Comparison of ENCODE assay signal across 31 cellular contexts in genomic region chr1:230074762-230075161, GRCh38.
"Had no signal": no experiment of that assay in that cellular context is flagged by ENCODE, and none has a peak within 500 bp of the region (broad histone marks: within the 10 kb centered on the region; RNA-seq: fewer than 3 reads in every experiment).

No MANE protein-coding gene starts in this region.

- H3K27me3 Mint-ChIP-seq: activated CD4-positive, alpha-beta T cell treated with anti-CD3 and anti-CD28 coated beads, Interleukin-2, amount 10 ng/mL, durations not matched to agents 7 days and 5 days; activated CD8-positive, alpha-beta memory T cell treated with anti-CD3 and anti-CD28 coated beads, Interleukin-2, amount 10 ng/mL, durations not matched to agents 7 days and 5 days; activated CD8-positive, alpha-beta T cell treated with anti-CD3 and anti-CD28 coated beads for 36 hours; activated naive CD4-positive, alpha-beta T cell treated with anti-CD3 and anti-CD28 coated beads, Interleukin-2, amount 10 ng/mL, durations not matched to agents 7 days and 5 days; activated naive CD8-positive, alpha-beta T cell treated with anti-CD3 and anti-CD28 coated beads, Interleukin-2, amount 10 ng/mL, durations not matched to agents 7 days and 5 days; effector memory CD8-positive, alpha-beta T cell; progenitor cell of endocrine pancreas; T-helper 17 cell had no signal

- ATAC-seq: activated CD8-positive, alpha-beta memory T cell treated with anti-CD3 and anti-CD28 coated beads, Interleukin-2, amount 10 ng/mL, durations not matched to agents 7 days and 5 days; activated CD8-positive, alpha-beta T cell treated with anti-CD3 and anti-CD28 coated beads for 36 hours; effector memory CD8-positive, alpha-beta T cell; gastroesophageal sphincter; left cardiac atrium; left ventricle myocardium superior; T-helper 17 cell; WTC11 had no signal

- H3K27me3 ChIP-seq: ascending aorta, cardiac muscle cell, gastroesophageal sphincter, ovary, spleen, suprapubic skin, tibial nerve had no signal

- H3K4me3 ChIP-seq: ascending aorta, cardiac muscle cell, gastroesophageal sphincter, ovary, spleen, suprapubic skin, tibial nerve had no signal

- H3K4me3 Mint-ChIP-seq: activated CD4-positive, alpha-beta T cell treated with anti-CD3 and anti-CD28 coated beads, Interleukin-2, amount 10 ng/mL, durations not matched to agents 7 days and 5 days; activated CD8-positive, alpha-beta memory T cell treated with anti-CD3 and anti-CD28 coated beads, Interleukin-2, amount 10 ng/mL, durations not matched to agents 7 days and 5 days; activated CD8-positive, alpha-beta T cell treated with anti-CD3 and anti-CD28 coated beads for 36 hours; activated naive CD4-positive, alpha-beta T cell treated with anti-CD3 and anti-CD28 coated beads, Interleukin-2, amount 10 ng/mL, durations not matched to agents 7 days and 5 days; activated naive CD8-positive, alpha-beta T cell treated with anti-CD3 and anti-CD28 coated beads, Interleukin-2, amount 10 ng/mL, durations not matched to agents 7 days and 5 days; activated T-helper 1 cell treated with anti-CD3 and anti-CD28 coated beads, Interleukin-12 subunit alpha, Interleukin-12 subunit beta, Interleukin-2, Interleukin-4 antibody, amounts not matched to agents 30 ng/mL and 10 ng/mL and 1 ng/mL, durations not matched to agents 14 hours and 24 hours and 36 hours; brain; effector memory CD8-positive, alpha-beta T cell; nephron; T-helper 17 cell; WTC11 had no signal

- H3K36me3 ChIP-seq: ascending aorta, cardiac muscle cell, ovary, suprapubic skin, tibial nerve had no signal

- H3K9me3 Mint-ChIP-seq: activated CD4-positive, alpha-beta T cell treated with anti-CD3 and anti-CD28 coated beads, Interleukin-2, amount 10 ng/mL, durations not matched to agents 7 days and 5 days; activated CD8-positive, alpha-beta T cell treated with anti-CD3 and anti-CD28 coated beads for 36 hours; activated naive CD4-positive, alpha-beta T cell treated with anti-CD3 and anti-CD28 coated beads, Interleukin-2, amount 10 ng/mL, durations not matched to agents 7 days and 5 days; activated naive CD8-positive, alpha-beta T cell treated with anti-CD3 and anti-CD28 coated beads, Interleukin-2, amount 10 ng/mL, durations not matched to agents 7 days and 5 days; activated T-helper 1 cell treated with anti-CD3 and anti-CD28 coated beads, Interleukin-12 subunit alpha, Interleukin-12 subunit beta, Interleukin-2, Interleukin-4 antibody, amounts not matched to agents 30 ng/mL and 10 ng/mL and 1 ng/mL, durations not matched to agents 14 hours and 24 hours and 36 hours; brain; effector memory CD8-positive, alpha-beta T cell; nephron; WTC11 had no signal

- DNase-seq: activated CD4-positive, alpha-beta T cell treated with anti-CD3 and anti-CD28 coated beads for 1 hour; activated CD4-positive, alpha-beta T cell treated with anti-CD3 and anti-CD28 coated beads, Interleukin-2, amount 10 ng/mL, durations not matched to agents 7 days and 5 days; activated CD8-positive, alpha-beta memory T cell treated with anti-CD3 and anti-CD28 coated beads, Interleukin-2, amount 10 ng/mL, durations not matched to agents 7 days and 5 days; activated CD8-positive, alpha-beta T cell treated with anti-CD3 and anti-CD28 coated beads for 36 hours; activated effector memory CD4-positive, alpha-beta T cell treated with anti-CD3 and anti-CD28 coated beads, Interleukin-2, amount 50 U/mL, for 16 hours; activated naive CD4-positive, alpha-beta T cell treated with anti-CD3 and anti-CD28 coated beads, Interleukin-2, amount 10 ng/mL, durations not matched to agents 7 days and 5 days; activated naive CD8-positive, alpha-beta T cell treated with anti-CD3 and anti-CD28 coated beads, Interleukin-2, amount 10 ng/mL, durations not matched to agents 7 days and 5 days; activated T-cell treated with anti-CD3 and anti-CD28 coated beads for 4 hours; cortex of kidney; effector memory CD8-positive, alpha-beta T cell; erythroblast; head of caudate nucleus; hippocampal formation; left cardiac atrium; left ventricle myocardium superior; ovary; retina; spleen; stimulated activated naive CD4-positive, alpha-beta T cell; T-helper 17 cell; T1000 had no signal

- H3K9me3 ChIP-seq: ascending aorta, gastroesophageal sphincter, ovary, spleen, suprapubic skin, tibial nerve had no signal

- H3K27ac ChIP-seq: cardiac muscle cell, ovary, spleen, suprapubic skin had no signal

- H3K27ac Mint-ChIP-seq: activated CD4-positive, alpha-beta T cell treated with anti-CD3 and anti-CD28 coated beads, Interleukin-2, amount 10 ng/mL, durations not matched to agents 7 days and 5 days; activated CD8-positive, alpha-beta memory T cell treated with anti-CD3 and anti-CD28 coated beads, Interleukin-2, amount 10 ng/mL, durations not matched to agents 7 days and 5 days; activated CD8-positive, alpha-beta T cell treated with anti-CD3 and anti-CD28 coated beads for 36 hours; activated naive CD4-positive, alpha-beta T cell treated with anti-CD3 and anti-CD28 coated beads, Interleukin-2, amount 10 ng/mL, durations not matched to agents 7 days and 5 days; activated naive CD8-positive, alpha-beta T cell treated with anti-CD3 and anti-CD28 coated beads, Interleukin-2, amount 10 ng/mL, durations not matched to agents 7 days and 5 days; activated T-helper 1 cell treated with anti-CD3 and anti-CD28 coated beads, Interleukin-12 subunit alpha, Interleukin-12 subunit beta, Interleukin-2, Interleukin-4 antibody, amounts not matched to agents 30 ng/mL and 10 ng/mL and 1 ng/mL, durations not matched to agents 14 hours and 24 hours and 36 hours; nephron; progenitor cell of endocrine pancreas; T-helper 17 cell had no signal

- H3K36me3 Mint-ChIP-seq: activated CD8-positive, alpha-beta memory T cell treated with anti-CD3 and anti-CD28 coated beads, Interleukin-2, amount 10 ng/mL, durations not matched to agents 7 days and 5 days; WTC11 had no signal
